Comparison of ENCODE assay signal across 2 cellular contexts in genomic region chr22:22256133-22256532, GRCh38.
TF ChIP-seq lines count a peak whose summit lies in the region.

No MANE protein-coding gene starts in this region.

TF ChIP-seq in HEK293, 187 proteins besides CTCF, POLR2A, EP300 and RAD21:
- TF ChIP-seq EGR2 (tag by site-specific recombination; IDR thresholded peaks at IDR 0.05; ENCODE audit: low read depth) (peak; percentile 85), ZFHX2 (tag by site-specific recombination; conservative IDR thresholded peaks at IDR 0.05) (peak; percentile 90)

TF ChIP-seq in K562, 482 proteins besides CTCF, POLR2A, EP300 and RAD21:
- peak; percentile 72 for TF ChIP-seq EGR1 (conservative IDR thresholded peaks at IDR 0.05)
- TF ChIP-seq CBFA2T3 (IDR thresholded peaks at IDR 0.05), result peak; percentile 14; the same call in 1 of the 2 replicates
